In the genomic region with DNA sequence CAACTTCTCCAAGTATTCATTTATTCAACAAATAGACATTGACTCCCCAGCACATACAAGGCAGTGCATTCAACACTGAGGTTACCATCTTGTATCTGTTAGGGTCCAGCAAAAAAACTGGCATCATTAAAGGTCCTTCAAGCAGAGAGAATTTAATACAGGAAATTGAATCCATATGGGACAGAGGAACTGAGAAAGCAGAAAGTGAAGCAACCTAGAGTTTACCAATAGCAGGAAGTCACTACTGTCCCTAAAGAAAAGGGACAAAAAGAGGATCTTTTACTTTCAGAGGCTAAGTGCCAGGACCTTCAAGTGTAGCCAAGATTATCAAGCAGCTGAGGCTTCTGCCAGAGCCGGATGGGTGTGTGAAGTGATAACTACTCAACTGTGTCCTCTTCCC, we compare ENCODE assay signal across 29 cellular contexts.
DNase-seq lines count a peak whose midpoint lies in the region; ATAC-seq, FAIRE-seq and TF ChIP-seq lines count a peak whose summit lies in the region.
"Had no signal": no experiment of that assay in that cellular context is flagged by ENCODE, and none has a peak within 500 bp of the region (broad histone marks: within the 10 kb centered on the region; RNA-seq: fewer than 3 reads in every experiment).

No MANE protein-coding gene starts in this region.

- DNase-seq in DMS79 treated with DMSO at 0.1 percent for 48 hours (lab: John Stamatoyannopoulos, UW) (peak; percentile 21), DMS79 (lab: John Stamatoyannopoulos, UW) (no peak), HCEC 1CT (peak; percentile 13), SK-N-MC (ENCODE audit: low read depth, low spot score) (no peak), hepatocyte (ENCODE audit: low spot score) (no peak), HepG2 (ENCODE audit: low spot score) (no peak)
- DNase-seq: activated naive CD4-positive, alpha-beta T cell treated with anti-CD3 and anti-CD28 coated beads for 36 hours; AML-193; COR-L47; dorsolateral prefrontal cortex; Kasumi-1; natural killer cell; NCI-H1092 treated with DMSO at 0.1 percent for 48 hours; NCI-H1930; NCI-H2227 treated with DMSO at 0.1 percent for 48 hours; NCI-H526 treated with DMSO at 0.1 percent for 48 hours; RPMI8226 had no signal

- peaks cover 2% of the 10 kb centered on the region for H3K9me3 Mint-ChIP-seq in stimulated activated memory B cell treated with anti-CD40 and anti-IgM and Interleukin-4, amounts not matched to agents 10 μg/mL and 1 μg/mL and 100 μg/mL, for 72 hours

- no peaks in the 10 kb centered on the region for H3K27me3 ChIP-seq in hepatocyte
- H3K27me3 ChIP-seq in HepG2 (ENCODE audit: control insufficient read depth in 1 of 2, insufficient read depth in 2 of 2, low read length in 2 of 2), result no peaks in the 10 kb centered on the region; a peak in 1 of 5 replicates
- H3K27me3 ChIP-seq: vagina had no signal

- no peaks in the 10 kb centered on the region for H3K9me2 ChIP-seq in hepatocyte (replicated peaks; ENCODE audit: insufficient read depth)

- H3K36me3 Mint-ChIP-seq in stimulated activated memory B cell treated with anti-CD40 and anti-IgM and Interleukin-4, amounts not matched to agents 10 μg/mL and 1 μg/mL and 100 μg/mL, for 72 hours, result no peaks in the 10 kb centered on the region
- H3K36me3 Mint-ChIP-seq: brain, natural killer cell, WTC11 had no signal

- no peak for ATAC-seq in stimulated activated memory B cell treated with anti-CD40 and anti-IgM and Interleukin-4, amounts not matched to agents 10 μg/mL and 1 μg/mL and 100 μg/mL, for 72 hours
- ATAC-seq in HepG2 (no peak), HG03039 (IDR thresholded peaks at IDR 0.05; ENCODE audit: unreplicated experiment) (no peak)
- ATAC-seq: natural killer cell, WTC11 had no signal

- H3K4me3 ChIP-seq in SK-N-MC (no peak overlapping the region), hepatocyte (no peak overlapping the region), HepG2 (replicated peaks in 1 of 3; ENCODE audit: insufficient read depth in 1 of 3, low read depth in 2 of 3, low read length in 3 of 3) (no peak overlapping the region)
- H3K4me3 ChIP-seq: dorsolateral prefrontal cortex, skin epidermis, thoracic aorta, vagina had no signal

- no peak overlapping the region for H3K9ac ChIP-seq in SK-N-MC (ENCODE audit: insufficient read length)
- H3K9ac ChIP-seq in HepG2 (ENCODE audit: insufficient read depth, low read depth, low read length), result no peak overlapping the region

- TF ChIP-seq POLR2A in HepG2 (IDR thresholded peaks at IDR 0.05; ENCODE audit: insufficient read depth in 1 of 2, low read depth in 2 of 2, low read length in 2 of 2), result no peak

- H3K4me1 ChIP-seq in hepatocyte (ENCODE audit: insufficient read depth) (peaks cover 9% of the 10 kb centered on the region), HepG2 (ENCODE audit: insufficient read depth, low read length) (peaks cover 28% of the 10 kb centered on the region)

- H3K27me3 Mint-ChIP-seq in stimulated activated memory B cell treated with anti-CD40 and anti-IgM and Interleukin-4, amounts not matched to agents 10 μg/mL and 1 μg/mL and 100 μg/mL, for 72 hours, result no peaks in the 10 kb centered on the region
- H3K27me3 Mint-ChIP-seq: brain; stimulated activated naive CD8-positive, alpha-beta T cell treated with anti-CD3 and anti-CD28 coated beads, Interleukin-15, Interleukin-2, amounts not matched to agents 100 ng/mL and 50 ng/mL, for 24 hours had no signal

- H3K9me3 ChIP-seq in SK-N-MC (ENCODE audit: low read depth, low read length) (no peaks in the 10 kb centered on the region), hepatocyte (ENCODE audit: low read depth) (no peaks in the 10 kb centered on the region), HepG2 (ENCODE audit: low read length) (peaks cover 5% of the 10 kb centered on the region)
- H3K9me3 ChIP-seq: thoracic aorta, vagina had no signal

- no peak for TF ChIP-seq RAD21 in HepG2 (CRISPR knock-in tag; IDR thresholded peaks at IDR 0.05)

- no peaks in the 10 kb centered on the region for H3K4me1 Mint-ChIP-seq in stimulated activated memory B cell treated with anti-CD40 and anti-IgM and Interleukin-4, amounts not matched to agents 10 μg/mL and 1 μg/mL and 100 μg/mL, for 72 hours
- H3K4me1 Mint-ChIP-seq: brain, natural killer cell, WTC11 had no signal

- BruUV-seq in HepG2 (replicated peaks; lab: Mats Ljungman, UMichigan), result no TSS peak

- TF ChIP-seq CTCF in hepatocyte (IDR thresholded peaks at IDR 0.05; ENCODE audit: poor library complexity), result no peak
- no peak for TF ChIP-seq CTCF in HepG2 (CRISPR knock-in tag; IDR thresholded peaks at IDR 0.05)

- H3K27ac Mint-ChIP-seq in stimulated activated memory B cell treated with anti-CD40 and anti-IgM and Interleukin-4, amounts not matched to agents 10 μg/mL and 1 μg/mL and 100 μg/mL, for 72 hours, result no peak overlapping the region
- H3K27ac Mint-ChIP-seq: activated naive CD4-positive, alpha-beta T cell treated with anti-CD3 and anti-CD28 coated beads for 36 hours; brain; natural killer cell; stimulated activated naive CD8-positive, alpha-beta T cell treated with anti-CD3 and anti-CD28 coated beads, Interleukin-15, Interleukin-2, amounts not matched to agents 100 ng/mL and 50 ng/mL, for 24 hours; T-helper 2 cell treated with Interferon-gamma antibody and Interleukin-4, amounts not matched to agents 5 μg/mL and 100 μg/mL, for 36 hours; WTC11 had no signal

- in situ Hi-C loops in HepG2 (cut with HindIII; ENCODE audit: extremely low pct_ligation_motif_present, low pct_unique_long_range_greater_than_20kb), result no loop called here

- TF ChIP-seq EP300 in HepG2 (IDR thresholded peaks at IDR 0.05; ENCODE audit: low read depth in 2 of 2, low read length in 2 of 2) (no peak), HepG2 (CRISPR knock-in tag; IDR thresholded peaks at IDR 0.05; ENCODE audit: borderline replicate concordance) (no peak)

- CTCF ChIA-PET in HepG2 (lab: Yijun Ruan, JAX; ENCODE audit: low intra/inter-chr PET ratio, low total read pairs), result no interaction called here

- H3K27ac ChIP-seq in SK-N-MC (0 out of 2 replicates have a peak overlapping the region, but pooled peaks have one; percentile 40), hepatocyte (peak overlapping the region; percentile 73), HepG2 (ENCODE audit: extremely low read length, insufficient read depth, low read length) (no peak overlapping the region)
- H3K27ac ChIP-seq: 22Rv1, HL-60, thoracic aorta, vagina had no signal

- H3K79me2 ChIP-seq in hepatocyte (no peaks in the 10 kb centered on the region), HepG2 (ENCODE audit: insufficient read depth, low read length) (no peaks in the 10 kb centered on the region)

- no peak overlapping the region for H3K4me3 Mint-ChIP-seq in stimulated activated memory B cell treated with anti-CD40 and anti-IgM and Interleukin-4, amounts not matched to agents 10 μg/mL and 1 μg/mL and 100 μg/mL, for 72 hours
- H3K4me3 Mint-ChIP-seq: activated naive CD4-positive, alpha-beta T cell treated with anti-CD3 and anti-CD28 coated beads for 36 hours; brain; natural killer cell; stimulated activated naive CD8-positive, alpha-beta T cell treated with anti-CD3 and anti-CD28 coated beads, Interleukin-15, Interleukin-2, amounts not matched to agents 100 ng/mL and 50 ng/mL, for 24 hours; T-helper 2 cell treated with Interferon-gamma antibody and Interleukin-4, amounts not matched to agents 5 μg/mL and 100 μg/mL, for 36 hours; WTC11 had no signal

- POLR2A ChIA-PET in HepG2 (lab: Yijun Ruan, JAX), result no interaction called here

- no peaks in the 10 kb centered on the region for H3K36me3 ChIP-seq in SK-N-MC (ENCODE audit: insufficient read depth, low read length)
- H3K36me3 ChIP-seq in hepatocyte (replicated peaks; ENCODE audit: insufficient read depth, low read depth), result no peaks in the 10 kb centered on the region
- no peaks in the 10 kb centered on the region for H3K36me3 ChIP-seq in HepG2 (replicated peaks in 1 of 2; ENCODE audit: control insufficient read depth in 1 of 2, insufficient read depth in 2 of 2, low read length in 2 of 2)
- H3K36me3 ChIP-seq: thoracic aorta, vagina had no signal

- 85% methylated on average over 1 of the region's 1 CpG for WGBS in hepatocyte (ENCODE audit: low lambda C conversion rate, missing lambda C conversion rate)
- WGBS in HepG2 (ENCODE audit: low lambda C conversion rate), result 18% methylated on average over 1 of the region's 1 CpG

- H3K4me2 ChIP-seq in hepatocyte (no peak overlapping the region), HepG2 (ENCODE audit: low read depth, low read length) (no peak overlapping the region)

- H4K20me1 ChIP-seq in hepatocyte (ENCODE audit: insufficient read depth, poor library complexity, severe bottlenecking), result no peaks in the 10 kb centered on the region
- H4K20me1 ChIP-seq in HepG2 (ENCODE audit: insufficient read depth, low read length), result no peaks in the 10 kb centered on the region

- intact Hi-C loops in HepG2 (cut with micrococcal nuclease; ENCODE audit: unreplicated experiment), result no loop called here

- no peak for FAIRE-seq in HepG2 (lab: Jason Lieb, UNC)
- FAIRE-seq: keratinocyte had no signal

- H2AFZ ChIP-seq in hepatocyte, result no peak overlapping the region
- no peak overlapping the region for H2AFZ ChIP-seq in HepG2 (ENCODE audit: low read length)

TF ChIP-seq in HepG2, 621 proteins besides CTCF, POLR2A, EP300 and RAD21 (continues in another document):
- TF ChIP-seq HMGA1 (CRISPR knock-in tag; conservative IDR thresholded peaks at IDR 0.05) (no peak), GATA4 (IDR thresholded peaks at IDR 0.05; ENCODE audit: borderline replicate concordance, low read depth) (no peak), FIP1L1 (IDR thresholded peaks at IDR 0.05; ENCODE audit: borderline replicate concordance, insufficient read depth, low read depth, low read length) (no peak), ZNF484 (CRISPR knock-in tag; IDR thresholded peaks at IDR 0.05; ENCODE audit: borderline replicate concordance, low read depth) (no peak), ZNF775 (CRISPR knock-in tag; IDR thresholded peaks at IDR 0.05; ENCODE audit: borderline replicate concordance) (no peak), ZNF136 (CRISPR knock-in tag; IDR thresholded peaks at IDR 0.05; ENCODE audit: low read depth) (no peak), SOX5 (CRISPR knock-in tag; IDR thresholded peaks at IDR 0.05; ENCODE audit: borderline replicate concordance) (no peak), DNMT1 (CRISPR knock-in tag; IDR thresholded peaks at IDR 0.05) (no peak)
- TF ChIP-seq, protein P1, sequence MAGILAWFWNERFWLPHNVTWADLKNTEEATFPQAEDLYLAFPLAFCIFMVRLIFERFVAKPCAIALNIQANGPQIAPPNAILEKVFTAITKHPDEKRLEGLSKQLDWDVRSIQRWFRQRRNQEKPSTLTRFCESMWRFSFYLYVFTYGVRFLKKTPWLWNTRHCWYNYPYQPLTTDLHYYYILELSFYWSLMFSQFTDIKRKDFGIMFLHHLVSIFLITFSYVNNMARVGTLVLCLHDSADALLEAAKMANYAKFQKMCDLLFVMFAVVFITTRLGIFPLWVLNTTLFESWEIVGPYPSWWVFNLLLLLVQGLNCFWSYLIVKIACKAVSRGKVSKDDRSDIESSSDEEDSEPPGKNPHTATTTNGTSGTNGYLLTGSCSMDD (CRISPR knock-in tag; IDR thresholded peaks at IDR 0.05), result no peak

Comparison
In these comparisons a context has a peak if more than half of its experiments do, and no peak if none do; other contexts are left out.
1. DNase-seq: peak in DMS79 treated with DMSO at 0.1 percent for 48 hours (single experiment) and HCEC 1CT (single experiment); none in DMS79 (single experiment), SK-N-MC (single experiment), hepatocyte (single experiment) and HepG2 (single experiment).